Comparison of ENCODE assay signal across 1 cellular context in genomic region chr20:62878244-62879030, GRCh38.
TF ChIP-seq lines count a peak whose summit lies in the region.

No MANE protein-coding gene starts in this region.

TF ChIP-seq in K562, 482 proteins besides CTCF, POLR2A, EP300 and RAD21:
- TF ChIP-seq RFX7 (CRISPR knock-in tag; IDR thresholded peaks at IDR 0.05) (no peak), EGR1 (conservative IDR thresholded peaks at IDR 0.05) (no peak; the same call in 1 of the 2 replicates), MCM7 (IDR thresholded peaks at IDR 0.05) (no peak), PHF21A (IDR thresholded peaks at IDR 0.05; ENCODE audit: borderline replicate concordance, low read depth) (no peak), ATF1 (CRISPR knock-in tag; IDR thresholded peaks at IDR 0.05) (no peak), ATF1 (tag; IDR thresholded peaks at IDR 0.05) (no peak), CAMTA2 (CRISPR knock-in tag; conservative IDR thresholded peaks at IDR 0.05) (no peak), ZNF395 (CRISPR knock-in tag; IDR thresholded peaks at IDR 0.05) (no peak), ZBTB1 (CRISPR knock-in tag; IDR thresholded peaks at IDR 0.05; ENCODE audit: borderline replicate concordance, low read depth) (no peak), CEBPG (CRISPR knock-in tag; IDR thresholded peaks at IDR 0.05) (no peak), CEBPG (tag; conservative IDR thresholded peaks at IDR 0.05 in 1 of 2, IDR thresholded peaks at IDR 0.05 in 1 of 2) (no peak), TBL1XR1 (IDR thresholded peaks at IDR 0.05; ENCODE audit: low read length in 2 of 2) (no peak), NCOA1 (IDR thresholded peaks at IDR 0.05; ENCODE audit: low read depth) (no peak), ELF2 (CRISPR knock-in tag; IDR thresholded peaks at IDR 0.05) (no peak), SMAD1 (IDR thresholded peaks at IDR 0.05; ENCODE audit: low read depth, low read length, partially characterized antibody) (no peak)
